9 cellular contexts compared by ENCODE assay signal in the genomic region with DNA sequence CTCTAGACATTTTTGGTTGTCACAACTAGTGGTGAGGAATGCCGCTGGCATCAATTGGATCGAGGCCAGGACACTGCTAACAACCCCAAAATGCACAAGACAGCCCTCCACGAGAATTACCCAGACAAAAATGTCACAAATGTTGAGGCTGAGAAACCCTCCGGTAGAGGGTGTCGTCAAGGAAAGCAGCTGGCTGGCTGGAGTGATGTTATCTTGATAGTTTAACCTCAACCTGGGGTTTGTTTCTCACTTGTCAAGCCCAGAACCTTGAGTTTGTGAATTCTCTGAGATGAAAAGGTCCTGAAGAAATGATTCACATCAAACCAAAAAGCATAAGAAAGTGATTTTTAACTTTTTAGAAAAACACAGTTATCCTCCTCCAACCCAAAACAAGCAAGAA. TPM values are rescaled to one million over a fixed set of nuclear protein-coding genes. Genes with fewer than 3 reads are reported as not detected.
DNase-seq lines count a peak whose midpoint lies in the region; ATAC-seq and TF ChIP-seq lines count a peak whose summit lies in the region.
"Had no signal": no experiment of that assay in that cellular context is flagged by ENCODE, and none has a peak within 500 bp of the region (broad histone marks: within the 10 kb centered on the region; RNA-seq: fewer than 3 reads in every experiment).

No MANE protein-coding gene starts in this region.

- no peaks in the 10 kb centered on the region for H3K9me2 ChIP-seq in OCI-LY7 (ENCODE audit: insufficient read depth, low read length)

- no peaks in the 10 kb centered on the region for H3K79me2 ChIP-seq in OCI-LY7 (ENCODE audit: insufficient read depth, low read depth, low read length)

- H3K4me3 ChIP-seq in GM12865 (ENCODE audit: low read depth, low read length) = no peak overlapping the region
- H3K4me3 ChIP-seq in OCI-LY7 (ENCODE audit: low read depth, low read length, poor library complexity, severe bottlenecking) = no peak overlapping the region
- no peak overlapping the region for H3K4me3 ChIP-seq in retinal pigment epithelial cell (ENCODE audit: low read length)
- no peak overlapping the region for H3K4me3 ChIP-seq in HAP-1
- H3K4me3 ChIP-seq: SK-N-MC had no signal

- no peaks in the 10 kb centered on the region for H4K20me1 ChIP-seq in OCI-LY7 (ENCODE audit: insufficient read depth, low read length)

- H3K27ac ChIP-seq in OCI-LY7 (ENCODE audit: low read depth, low read length, poor library complexity, severe bottlenecking) = no peak overlapping the region
- H3K27ac ChIP-seq: SK-N-MC had no signal

- H3K9me3 ChIP-seq in OCI-LY7 (ENCODE audit: low read length) = no peaks in the 10 kb centered on the region
- H3K9me3 ChIP-seq in HAP-1 = no peaks in the 10 kb centered on the region

- BruUV-seq in OCI-LY7 (replicated peaks; lab: Mats Ljungman, UMichigan) = no TSS peak

- POLR2A ChIA-PET in OCI-LY7 (lab: Charles Lee) = interaction anchor here (0.9 to 1.3 kb wide), 2 partner anchors 102 to 129 kb away, joined by 3 to 6 read pairs; no protein-coding TSS in a partner anchor

- TF ChIP-seq CTCF in GM12865 (IDR thresholded peaks at IDR 0.05; ENCODE audit: insufficient read depth, low read depth, low read length, missing control alignments) (peak; percentile 20), OCI-LY7 (conservative IDR thresholded peaks at IDR 0.05; ENCODE audit: low read length) (peak; percentile 67), retinal pigment epithelial cell (conservative IDR thresholded peaks at IDR 0.05; ENCODE audit: low read depth, low read length) (peak; percentile 17)

- in situ Hi-C loops in HAP-1 (cut with MboI; ENCODE audit: low sequenced_read_pairs) = no loop called here

- H2AFZ ChIP-seq in OCI-LY7 (ENCODE audit: low read length) = no peak overlapping the region

- H3K36me3 ChIP-seq in OCI-LY7 (ENCODE audit: insufficient read depth, low read length) (no peaks in the 10 kb centered on the region), HAP-1 (replicated peaks) (no peaks in the 10 kb centered on the region)

- no peak for DNase-seq in GM12865 (ENCODE audit: low read depth)
- DNase-seq in OCI-LY7 (ENCODE audit: low spot score) = peak; percentile 49
- no peak for DNase-seq in activated naive CD4-positive, alpha-beta T cell treated with anti-CD3 and anti-CD28 coated beads, Interleukin-2, amount 50 U/mL, for 72 hours (ENCODE audit: low spot score in 2 of 2)
- no peak for DNase-seq in retinal pigment epithelial cell (ENCODE audit: low read depth)
- no peak for DNase-seq in NCI-H1417 (lab: John Stamatoyannopoulos, UW)
- no peak for DNase-seq in HAP-1 (ENCODE audit: low spot score in 2 of 2)
- no peak for DNase-seq in NCI-H774 (lab: John Stamatoyannopoulos, UW)

- ATAC-seq in activated naive CD4-positive, alpha-beta T cell treated with anti-CD3 and anti-CD28 coated beads, Interleukin-2, amount 50 U/mL, for 72 hours = peak; percentile 43 to 44
- no peak for ATAC-seq in HG02852 (IDR thresholded peaks at IDR 0.05; ENCODE audit: unreplicated experiment)

- no peaks in the 10 kb centered on the region for H3K36me3 Mint-ChIP-seq in activated naive CD4-positive, alpha-beta T cell treated with anti-CD3 and anti-CD28 coated beads, Interleukin-2, amount 50 U/mL, for 72 hours

- H3K27ac Mint-ChIP-seq in activated naive CD4-positive, alpha-beta T cell treated with anti-CD3 and anti-CD28 coated beads, Interleukin-2, amount 50 U/mL, for 72 hours = peak overlapping the region in 1 of 2 donors; percentile 81

- peaks cover 5% of the 10 kb centered on the region; the same call in 1 of the 2 replicates for H3K27me3 ChIP-seq in HAP-1 (ENCODE audit: low read depth)

- no peaks in the 10 kb centered on the region for H3K9me3 Mint-ChIP-seq in activated naive CD4-positive, alpha-beta T cell treated with anti-CD3 and anti-CD28 coated beads, Interleukin-2, amount 50 U/mL, for 72 hours

- CTCF ChIA-PET in OCI-LY7 (lab: Charles Lee; ENCODE audit: unreplicated experiment) = interaction anchor here (1.1 to 1.2 kb wide), 3 partner anchors 36 to 135 kb away, joined by 3 to 4 read pairs (median 4); partner anchors contain the start of gene IL10RA

- H3K4me2 ChIP-seq in OCI-LY7 (ENCODE audit: low read length) = peak overlapping the region; percentile 50

- H3K4me1 ChIP-seq in OCI-LY7 (ENCODE audit: insufficient read depth, low read length, poor library complexity, severe bottlenecking) (peaks cover 34% of the 10 kb centered on the region), HAP-1 (no peaks in the 10 kb centered on the region)

- intact Hi-C loops in OCI-LY7 (cut with micrococcal nuclease; ENCODE audit: unreplicated experiment) = loop anchor here (2.0 kb wide), 1 partner anchor 58 kb away; no protein-coding TSS in a partner anchor

RNA-seq across cellular contexts. Expression of gene TMPRSS13, which starts 21.1 kb away (rescaled TPM):
- 0.33 and 0.79 TPM in 2 replicates for total RNA-seq in OCI-LY7 (2014; rRNA removed; shearing (Covaris generic))
- 0.85 and 1.1 TPM in 2 replicates for total RNA-seq in OCI-LY7 (2022)
- total RNA-seq in activated naive CD4-positive, alpha-beta T cell treated with anti-CD3 and anti-CD28 coated beads, Interleukin-2, amount 50 U/mL, for 72 hours = 1 to 10 TPM in 1 of 2 donors, under 1 TPM in 1; 0.39 to 1.8 TPM

RNA-seq across cellular contexts. Expression of gene IL10RA, which starts 35.9 kb away (rescaled TPM):
- 8.2 and 15.7 TPM in 2 replicates for total RNA-seq in OCI-LY7 (2014; rRNA removed; shearing (Covaris generic))
- 18.3 and 25.2 TPM in 2 replicates for total RNA-seq in OCI-LY7 (2022)
- total RNA-seq in activated naive CD4-positive, alpha-beta T cell treated with anti-CD3 and anti-CD28 coated beads, Interleukin-2, amount 50 U/mL, for 72 hours = 10 to 100 TPM; 31.6 to 32.2 TPM

Comparison
In these comparisons a context has a peak if more than half of its experiments do, and no peak if none do; other contexts are left out.
1. CTCF ChIP-seq: peak in every context shown above with its lines; median percentile 67 in OCI-LY7; 20 in GM12865; 17 in retinal pigment epithelial cell.